Comparison of ENCODE assay signal across 18 cellular contexts in the genomic region with DNA sequence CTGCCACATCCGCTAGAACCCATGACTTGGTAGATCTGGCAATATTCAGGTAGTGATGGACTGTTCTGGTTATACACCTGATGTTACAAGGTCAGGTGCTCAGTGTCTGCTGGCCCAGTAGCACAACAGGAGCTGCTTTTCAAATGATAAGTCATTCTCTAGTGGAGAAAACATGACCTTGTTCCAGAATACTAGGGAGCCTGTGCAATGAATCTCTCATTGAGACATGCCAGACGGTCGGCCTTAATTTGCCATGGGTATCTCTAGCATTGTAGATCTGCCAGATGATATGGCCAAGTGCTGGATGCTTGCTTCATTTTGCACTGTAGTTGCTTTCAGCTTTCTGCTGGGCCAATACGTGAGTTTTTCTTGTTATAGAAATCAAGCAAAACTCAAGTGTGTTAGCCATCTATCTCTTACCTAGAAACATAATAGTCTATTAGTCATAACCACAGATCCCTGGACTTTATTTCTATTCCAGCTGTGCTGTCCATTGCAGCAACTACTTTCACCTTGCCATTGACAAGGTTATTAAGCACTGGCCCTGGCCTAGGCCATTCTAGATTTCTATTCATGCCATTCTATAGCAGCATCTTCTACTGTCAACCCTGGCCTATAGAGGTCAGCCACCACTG.
"Had no signal": no experiment of that assay in that cellular context is flagged by ENCODE, and none has a peak within 500 bp of the region (broad histone marks: within the 10 kb centered on the region; RNA-seq: fewer than 3 reads in every experiment).

No MANE protein-coding gene starts in this region.

- H3K27me3 ChIP-seq: ascending aorta, cardiac muscle cell, hepatocyte, neural progenitor cell had no signal

- H3K36me3 ChIP-seq: ascending aorta, cardiac muscle cell, left lung, neural progenitor cell had no signal

- H3K4me3 ChIP-seq: ascending aorta, cardiac muscle cell, hepatocyte, left lung, lung, neural progenitor cell had no signal

- DNase-seq: activated CD4-positive, alpha-beta memory T cell treated with anti-CD3 and anti-CD28 coated beads, Interleukin-2, amount 10 ng/mL, durations not matched to agents 7 days and 5 days; activated CD4-positive, alpha-beta T cell treated with anti-CD3 and anti-CD28 coated beads, Interleukin-2, amount 10 ng/mL, durations not matched to agents 24 days and 14 days; activated CD8-positive, alpha-beta memory T cell treated with anti-CD3 and anti-CD28 coated beads, Interleukin-2, amount 10 ng/mL, durations not matched to agents 7 days and 5 days; activated gamma-delta T cell; activated naive CD4-positive, alpha-beta T cell treated with anti-CD3 and anti-CD28 coated beads, Interleukin-2, amount 50 U/mL, for 16 hours; activated T-cell treated with anti-CD3 and anti-CD28 coated beads for 4 hours; glutamatergic neuron; immature natural killer cell; kidney glomerular epithelial cell; left lung; naive thymus-derived CD8-positive, alpha-beta T cell; stimulated activated CD4-positive, alpha-beta T cell treated with anti-CD3 and anti-CD28 coated beads, Interleukin-4, amount 100 ng/mL, for 4 hours; stimulated activated naive CD8-positive, alpha-beta T cell treated with anti-CD3 and anti-CD28 coated beads, Interleukin-15, Interleukin-2, amounts not matched to agents 100 U/mL and 50 U/mL, for 24 hours had no signal
